In the genomic region with DNA sequence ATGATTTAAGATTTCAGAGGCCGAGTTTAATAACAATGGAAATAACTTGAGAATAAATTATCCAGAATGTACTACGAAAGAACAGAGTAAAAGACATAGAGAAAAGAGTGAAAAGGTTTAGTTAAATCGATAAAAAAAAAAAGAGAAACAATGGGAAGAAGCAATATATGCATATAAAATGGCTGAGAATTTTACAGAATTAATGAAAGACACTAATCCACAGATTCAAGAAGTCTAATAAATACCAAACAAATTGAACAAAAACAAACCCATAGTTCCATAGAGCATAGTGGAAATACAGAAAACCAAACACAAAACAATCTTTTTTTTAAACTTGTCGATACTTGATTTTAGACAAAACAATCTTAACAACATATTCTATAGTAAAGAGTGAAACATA, we compare ENCODE assay signal across 1 cellular context.
TF ChIP-seq lines count a peak whose summit lies in the region.

No MANE protein-coding gene starts in this region.

TF ChIP-seq in WTC11, 78 proteins besides CTCF, POLR2A, EP300 and RAD21 (continued from another document):
- TF ChIP-seq ERG (CRISPR knock-in tag; IDR thresholded peaks at IDR 0.05): no peak
- TF ChIP-seq NR1H2 (CRISPR knock-in tag; IDR thresholded peaks at IDR 0.05): no peak
- TF ChIP-seq TEAD4 (CRISPR knock-in tag; IDR thresholded peaks at IDR 0.05): no peak
- TF ChIP-seq ZNF232 (CRISPR knock-in tag; IDR thresholded peaks at IDR 0.05): no peak
- TF ChIP-seq GTF2I (CRISPR knock-in tag; conservative IDR thresholded peaks at IDR 0.05): no peak
- no peak for TF ChIP-seq ZNF138 (CRISPR knock-in tag; conservative IDR thresholded peaks at IDR 0.05)
- no peak for TF ChIP-seq GABPB1 (CRISPR knock-in tag; IDR thresholded peaks at IDR 0.05)
- TF ChIP-seq ELF4 (CRISPR knock-in tag; IDR thresholded peaks at IDR 0.05; ENCODE audit: low read depth): no peak
- TF ChIP-seq, protein P1, sequence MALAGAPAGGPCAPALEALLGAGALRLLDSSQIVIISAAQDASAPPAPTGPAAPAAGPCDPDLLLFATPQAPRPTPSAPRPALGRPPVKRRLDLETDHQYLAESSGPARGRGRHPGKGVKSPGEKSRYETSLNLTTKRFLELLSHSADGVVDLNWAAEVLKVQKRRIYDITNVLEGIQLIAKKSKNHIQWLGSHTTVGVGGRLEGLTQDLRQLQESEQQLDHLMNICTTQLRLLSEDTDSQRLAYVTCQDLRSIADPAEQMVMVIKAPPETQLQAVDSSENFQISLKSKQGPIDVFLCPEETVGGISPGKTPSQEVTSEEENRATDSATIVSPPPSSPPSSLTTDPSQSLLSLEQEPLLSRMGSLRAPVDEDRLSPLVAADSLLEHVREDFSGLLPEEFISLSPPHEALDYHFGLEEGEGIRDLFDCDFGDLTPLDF (CRISPR knock-in tag; IDR thresholded peaks at IDR 0.05): no peak
- TF ChIP-seq CDX4 (CRISPR knock-in tag; IDR thresholded peaks at IDR 0.05; ENCODE audit: borderline replicate concordance): no peak
- no peak for TF ChIP-seq PRDM15 (CRISPR knock-in tag; IDR thresholded peaks at IDR 0.05)
